24 cellular contexts compared by ENCODE assay signal in genomic region chr15:89802986-89803820, GRCh38. TPM values are rescaled to one million over a fixed set of nuclear protein-coding genes. Genes with fewer than 3 reads are reported as not detected.
"Had no signal": no experiment of that assay in that cellular context is flagged by ENCODE, and none has a peak within 500 bp of the region (broad histone marks: within the 10 kb centered on the region; RNA-seq: fewer than 3 reads in every experiment).

No MANE protein-coding gene starts in this region.

- H3K36me3 ChIP-seq: neural progenitor cell had no signal

- H3K4me3 Mint-ChIP-seq: activated B cell treated with CpG ODN at 0.5 μM for 24 hours; activated CD8-positive, alpha-beta T cell treated with anti-CD3 and anti-CD28 coated beads for 36 hours; activated naive CD8-positive, alpha-beta T cell treated with anti-CD3 and anti-CD28 coated beads for 36 hours; activated T-cell treated with anti-CD3 and anti-CD28 coated beads, Interleukin-2, amount 50 U/mL, for 72 hours; effector memory CD8-positive, alpha-beta T cell; naive B cell; neural progenitor cell; T-helper 2 cell treated with Interferon-gamma antibody and Interleukin-4, amounts not matched to agents 5 μg/mL and 100 μg/mL, for 36 hours; type B pancreatic cell had no signal

- H3K27ac Mint-ChIP-seq: activated B cell treated with CpG ODN at 0.5 μM for 24 hours; activated CD8-positive, alpha-beta T cell treated with anti-CD3 and anti-CD28 coated beads for 36 hours; activated naive CD8-positive, alpha-beta T cell treated with anti-CD3 and anti-CD28 coated beads for 36 hours; activated T-cell treated with anti-CD3 and anti-CD28 coated beads, Interleukin-2, amount 50 U/mL, for 72 hours; effector memory CD8-positive, alpha-beta T cell; naive B cell; T-helper 2 cell treated with Interferon-gamma antibody and Interleukin-4, amounts not matched to agents 5 μg/mL and 100 μg/mL, for 36 hours had no signal

- H2AFZ ChIP-seq: neural progenitor cell had no signal

- ATAC-seq: activated CD8-positive, alpha-beta T cell treated with anti-CD3 and anti-CD28 coated beads for 36 hours; activated T-cell treated with anti-CD3 and anti-CD28 coated beads, Interleukin-2, amount 50 U/mL, for 72 hours; effector memory CD8-positive, alpha-beta T cell; left colon had no signal

- H3K9ac ChIP-seq: neural progenitor cell had no signal

- H3K4me3 ChIP-seq: neural progenitor cell, skin epidermis, suprapubic skin had no signal

- H3K27ac ChIP-seq: brain microvascular endothelial cell, epithelial cell of prostate, neural progenitor cell, skin epidermis, suprapubic skin had no signal

- H3K9me3 ChIP-seq: heart right ventricle, suprapubic skin had no signal

- H3K27me3 ChIP-seq: brain microvascular endothelial cell, neural progenitor cell, suprapubic skin had no signal

- H3K36me3 Mint-ChIP-seq: activated naive CD8-positive, alpha-beta T cell treated with anti-CD3 and anti-CD28 coated beads for 36 hours; naive B cell; neural progenitor cell; type B pancreatic cell had no signal

- H3K9me3 Mint-ChIP-seq: activated B cell treated with CpG ODN at 0.5 μM for 24 hours; activated CD8-positive, alpha-beta T cell treated with anti-CD3 and anti-CD28 coated beads for 36 hours; activated naive CD8-positive, alpha-beta T cell treated with anti-CD3 and anti-CD28 coated beads for 36 hours; activated T-cell treated with anti-CD3 and anti-CD28 coated beads, Interleukin-2, amount 50 U/mL, for 72 hours; effector memory CD8-positive, alpha-beta T cell; naive B cell; neural progenitor cell; T-helper 2 cell treated with Interferon-gamma antibody and Interleukin-4, amounts not matched to agents 5 μg/mL and 100 μg/mL, for 36 hours; type B pancreatic cell had no signal

- H3K4me2 ChIP-seq: neural progenitor cell had no signal

- H3K4me1 ChIP-seq: neural progenitor cell had no signal

- DNase-seq: activated B cell treated with CpG ODN at 0.5 μM for 24 hours; activated CD4-positive, alpha-beta T cell treated with anti-CD3 and anti-CD28 coated beads for 48 hours; activated CD8-positive, alpha-beta T cell treated with anti-CD3 and anti-CD28 coated beads for 36 hours; activated gamma-delta T cell; activated naive CD8-positive, alpha-beta T cell treated with anti-CD3 and anti-CD28 coated beads for 36 hours; activated T-cell treated with anti-CD3 and anti-CD28 coated beads, Interleukin-2, amount 50 U/mL, for 72 hours; amygdala; brain microvascular endothelial cell; cerebellar nuclear complex; effector memory CD8-positive, alpha-beta T cell; foreskin melanocyte; left colon; naive B cell; stimulated activated CD4-positive, alpha-beta T cell treated with anti-CD3 and anti-CD28 coated beads, Interleukin-4, amount 100 ng/mL, for 4 hours; stimulated activated CD8-positive, alpha-beta memory T cell treated with anti-CD3 and anti-CD28 coated beads, Interleukin-4, amount 100 ng/mL, for 48 hours; stimulated activated naive CD4-positive, alpha-beta T cell treated with Interleukin-2 at 50 U/mL for 16 hours had no signal

- H3K4me1 Mint-ChIP-seq: activated naive CD8-positive, alpha-beta T cell treated with anti-CD3 and anti-CD28 coated beads for 36 hours had no signal

- H3K27me3 Mint-ChIP-seq: type B pancreatic cell had no signal

RNA-seq across cellular contexts. Expression of gene MESP2, which starts 27.1 kb away (rescaled TPM):
- polyA plus RNA-seq: fibroblast of lung had no signal

RNA-seq across cellular contexts. Expression of gene MESP1, which starts 52.2 kb away (rescaled TPM):
- polyA plus RNA-seq: fibroblast of lung had no signal
